Comparison of ENCODE assay signal across 9 cellular contexts in genomic region chrX:57908972-57909594, GRCh38. TPM values are rescaled to one million over a fixed set of nuclear protein-coding genes. Genes with fewer than 3 reads are reported as not detected.
DNase-seq lines count a peak whose midpoint lies in the region; ATAC-seq and TF ChIP-seq lines count a peak whose summit lies in the region.
"Not testable (repeated sequence)": the region's sequence is repeated elsewhere in the genome, so short reads cannot be mapped to it uniquely, and the experiment has no call there.
"Had no signal": no experiment of that assay in that cellular context is flagged by ENCODE, and none has a peak within 500 bp of the region (broad histone marks: within the 10 kb centered on the region; RNA-seq: fewer than 3 reads in every experiment).

No MANE protein-coding gene starts in this region.

- not testable (repeated sequence) for TF ChIP-seq POLR2A in Peyer's patch (IDR thresholded peaks at IDR 0.05); prostate gland (IDR thresholded peaks at IDR 0.05)

- peaks cover 17% of the 10 kb centered on the region for H3K4me1 Mint-ChIP-seq in Calu3 (ENCODE audit: low read depth, unreplicated experiment)
- peaks cover 27% of the 10 kb centered on the region for H3K4me1 Mint-ChIP-seq in activated naive CD8-positive, alpha-beta T cell treated with anti-CD3 and anti-CD28 coated beads for 36 hours
- peaks cover 35 to 48% of the 10 kb centered on the region in 2 donors for H3K4me1 Mint-ChIP-seq in immature natural killer cell

- not testable (repeated sequence) for TF ChIP-seq CTCF in Calu3 (IDR thresholded peaks at IDR 0.05; ENCODE audit: unreplicated experiment); Peyer's patch (IDR thresholded peaks at IDR 0.05); prostate gland (IDR thresholded peaks at IDR 0.05); upper lobe of right lung (IDR thresholded peaks at IDR 0.05)

- CTCF ChIA-PET in Calu3 (lab: Charles Lee), result not testable (repeated sequence)

- peaks cover 14% of the 10 kb centered on the region; the same call in 1 of the 2 replicates for H3K9me3 ChIP-seq in HUES64 (ENCODE audit: insufficient read depth, low read depth, low read length)
- not testable (repeated sequence) for H3K9me3 ChIP-seq in Peyer's patch; effector memory CD4-positive, alpha-beta T cell (ENCODE audit: control insufficient read depth, low read length); prostate gland; upper lobe of right lung

- H3K4me3 ChIP-seq in HUES64 (ENCODE audit: low read length) (peak overlapping the region; percentile 34), Peyer's patch (peak overlapping the region; percentile 49 to 64 (median 57)), prostate gland (peak overlapping the region; percentile 41), upper lobe of right lung (peak overlapping the region; percentile 50)
- H3K4me3 ChIP-seq in effector memory CD4-positive, alpha-beta T cell (ENCODE audit: insufficient read depth, low read depth, low read length, poor library complexity, severe bottlenecking), result peak overlapping the region; percentile 42

- BruUV-seq in Calu3 (replicated peaks; lab: Mats Ljungman, UMichigan), result not testable (repeated sequence)

- peak; percentile 14 for ATAC-seq in upper lobe of right lung

- 93% methylated on average over 28 of the region's 28 CpGs for WGBS in HUES64
- 80% methylated on average over 18 of the region's 28 CpGs for WGBS in prostate gland

- intact Hi-C loops in Calu3 (cut with micrococcal nuclease; ENCODE audit: unreplicated experiment), result loop anchor here (5.0 kb wide), 1 partner anchor 312 kb away; no protein-coding TSS in a partner anchor
- intact Hi-C loops in prostate gland (cut with DNase I), result loop anchor here (10.0 kb wide), 1 partner anchor 314 kb away; the partner anchor contains the start of gene ZXDB
- intact Hi-C loops in upper lobe of right lung (cut with DNase I), result not testable (repeated sequence)

- not testable (repeated sequence) for H3K9ac ChIP-seq in HUES64 (ENCODE audit: low read depth, low read length)

- not testable (repeated sequence) for H3K27ac ChIP-seq in HUES64 (ENCODE audit: low read depth, low read length)
- H3K27ac ChIP-seq in Peyer's patch (peak overlapping the region; percentile 77 to 90 (median 88)), prostate gland (peak overlapping the region; percentile 85 to 91), upper lobe of right lung (peak overlapping the region; percentile 88)
- H3K27ac ChIP-seq in effector memory CD4-positive, alpha-beta T cell (ENCODE audit: insufficient read depth, low read length, poor library complexity, severe bottlenecking), result peak overlapping the region; percentile 74

- not testable (repeated sequence) for H3K36me3 ChIP-seq in HUES64 (ENCODE audit: insufficient read depth, low read length); Peyer's patch; effector memory CD4-positive, alpha-beta T cell (ENCODE audit: control insufficient read depth, insufficient read depth, low read length); prostate gland; upper lobe of right lung

- not testable (repeated sequence) for DNase-seq in Calu3; Peyer's patch; effector memory CD4-positive, alpha-beta T cell; upper lobe of right lung
- peak; percentile 8 for DNase-seq in activated naive CD8-positive, alpha-beta T cell treated with anti-CD3 and anti-CD28 coated beads for 36 hours
- DNase-seq in immature natural killer cell, result peak in 1 of 3 donors; percentile 9
- DNase-seq in prostate gland (ENCODE audit: low spot score), result peak; percentile 4

- not testable (repeated sequence) for H3K4me1 ChIP-seq in HUES64 (ENCODE audit: insufficient read depth, low read length); Peyer's patch; effector memory CD4-positive, alpha-beta T cell (ENCODE audit: control insufficient read depth, insufficient read depth, low read length, poor library complexity, severe bottlenecking); prostate gland (replicated peaks)
- H3K4me1 ChIP-seq in upper lobe of right lung, result peaks cover 17% of the 10 kb centered on the region

- peaks cover 13% of the 10 kb centered on the region for H3K36me3 Mint-ChIP-seq in Calu3 (ENCODE audit: insufficient read depth, unreplicated experiment)
- peaks cover 21% of the 10 kb centered on the region for H3K36me3 Mint-ChIP-seq in activated naive CD8-positive, alpha-beta T cell treated with anti-CD3 and anti-CD28 coated beads for 36 hours
- H3K36me3 Mint-ChIP-seq in immature natural killer cell, result not testable (repeated sequence)

- peak overlapping the region; percentile 63 for H3K4me3 Mint-ChIP-seq in Calu3 (ENCODE audit: low read depth, unreplicated experiment)
- H3K4me3 Mint-ChIP-seq in activated naive CD8-positive, alpha-beta T cell treated with anti-CD3 and anti-CD28 coated beads for 36 hours, result peak overlapping the region; percentile 51
- peak overlapping the region; percentile 19 to 64 (median 45) for H3K4me3 Mint-ChIP-seq in immature natural killer cell

- not testable (repeated sequence) for H3K27ac Mint-ChIP-seq in Calu3 (ENCODE audit: unreplicated experiment); activated naive CD8-positive, alpha-beta T cell treated with anti-CD3 and anti-CD28 coated beads for 36 hours
- H3K27ac Mint-ChIP-seq in immature natural killer cell, result peak overlapping the region in 4 of 6 donors; percentile 16 to 43 (median 34)

- not testable (repeated sequence) for H3K27me3 ChIP-seq in HUES64 (ENCODE audit: insufficient read depth, low read length); Peyer's patch; effector memory CD4-positive, alpha-beta T cell (replicated peaks; ENCODE audit: control insufficient read depth, insufficient read depth, low read length, poor library complexity, severe bottlenecking); prostate gland (replicated peaks; ENCODE audit: insufficient read depth); upper lobe of right lung

- H3K9me3 Mint-ChIP-seq in Calu3 (ENCODE audit: low read depth, unreplicated experiment); activated naive CD8-positive, alpha-beta T cell treated with anti-CD3 and anti-CD28 coated beads for 36 hours; immature natural killer cell: not testable (repeated sequence)

- not testable (repeated sequence) for H3K27me3 Mint-ChIP-seq in Calu3 (ENCODE audit: unreplicated experiment); activated naive CD8-positive, alpha-beta T cell treated with anti-CD3 and anti-CD28 coated beads for 36 hours; immature natural killer cell (ENCODE audit: low read depth in 3 of 3)

RNA-seq across cellular contexts. Expression of gene ZXDA, which starts 1.2 kb away (rescaled TPM):
- total RNA-seq in Calu3 (2022) (3.5 and 4.0 TPM in 2 replicates), Peyer's patch (1 to 10 TPM; 4.4 to 9.9 (median 6.7) TPM), prostate gland (1 to 10 TPM; 7.4 to 8.7 TPM), upper lobe of right lung (5.5 TPM)
- polyA plus RNA-seq in HUES64 (2013, experiment 1 of 2), result 0.40 TPM
- polyA plus RNA-seq in HUES64 (2013, experiment 2 of 2), result 0.57 TPM
- total RNA-seq in activated naive CD8-positive, alpha-beta T cell treated with anti-CD3 and anti-CD28 coated beads for 36 hours, result 1 to 10 TPM; 3.7 TPM
- polyA plus RNA-seq in immature natural killer cell, result 1 to 10 TPM in 2 of 3 donors, under 1 TPM in 1; 0.90 to 2.5 (median 2.3) TPM
- total RNA-seq: hepatocyte had no signal
- polyA plus RNA-seq: hepatocyte had no signal
